ENCODE assay signal across 1 cellular context in genomic region chr4:150852237-150852636, GRCh38.
TF ChIP-seq lines count a peak whose summit lies in the region.

No MANE protein-coding gene starts in this region.

TF ChIP-seq in K562, 482 proteins besides CTCF, POLR2A, EP300 and RAD21 (continued from another document):
- no peak for TF ChIP-seq ZNF280B (CRISPR knock-in tag; IDR thresholded peaks at IDR 0.05)
- TF ChIP-seq, protein P1, sequence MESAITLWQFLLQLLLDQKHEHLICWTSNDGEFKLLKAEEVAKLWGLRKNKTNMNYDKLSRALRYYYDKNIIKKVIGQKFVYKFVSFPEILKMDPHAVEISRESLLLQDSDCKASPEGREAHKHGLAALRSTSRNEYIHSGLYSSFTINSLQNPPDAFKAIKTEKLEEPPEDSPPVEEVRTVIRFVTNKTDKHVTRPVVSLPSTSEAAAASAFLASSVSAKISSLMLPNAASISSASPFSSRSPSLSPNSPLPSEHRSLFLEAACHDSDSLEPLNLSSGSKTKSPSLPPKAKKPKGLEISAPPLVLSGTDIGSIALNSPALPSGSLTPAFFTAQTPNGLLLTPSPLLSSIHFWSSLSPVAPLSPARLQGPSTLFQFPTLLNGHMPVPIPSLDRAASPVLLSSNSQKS (CRISPR knock-in tag; IDR thresholded peaks at IDR 0.05), result no peak
- no peak for TF ChIP-seq FOXM1 (IDR thresholded peaks at IDR 0.05; ENCODE audit: low read depth)
- TF ChIP-seq FOXM1 (CRISPR knock-in tag; IDR thresholded peaks at IDR 0.05; ENCODE audit: low read depth), result no peak
- TF ChIP-seq TRIM28 (IDR thresholded peaks at IDR 0.05), result no peak
- no peak for TF ChIP-seq SIRT6 (IDR thresholded peaks at IDR 0.05; ENCODE audit: low read depth, low read length)
- TF ChIP-seq ZNF431 (CRISPR knock-in tag; IDR thresholded peaks at IDR 0.05), result no peak
- no peak for TF ChIP-seq MAZ (CRISPR knock-in tag; conservative IDR thresholded peaks at IDR 0.05 in 1 of 2, IDR thresholded peaks at IDR 0.05 in 1 of 2)
- TF ChIP-seq E2F5 (CRISPR knock-in tag; IDR thresholded peaks at IDR 0.05), result no peak
- TF ChIP-seq KHSRP (IDR thresholded peaks at IDR 0.05), result no peak
- no peak for TF ChIP-seq PYGO2 (tag; IDR thresholded peaks at IDR 0.05)
